Comparison of ENCODE assay signal across 29 cellular contexts in the genomic region with DNA sequence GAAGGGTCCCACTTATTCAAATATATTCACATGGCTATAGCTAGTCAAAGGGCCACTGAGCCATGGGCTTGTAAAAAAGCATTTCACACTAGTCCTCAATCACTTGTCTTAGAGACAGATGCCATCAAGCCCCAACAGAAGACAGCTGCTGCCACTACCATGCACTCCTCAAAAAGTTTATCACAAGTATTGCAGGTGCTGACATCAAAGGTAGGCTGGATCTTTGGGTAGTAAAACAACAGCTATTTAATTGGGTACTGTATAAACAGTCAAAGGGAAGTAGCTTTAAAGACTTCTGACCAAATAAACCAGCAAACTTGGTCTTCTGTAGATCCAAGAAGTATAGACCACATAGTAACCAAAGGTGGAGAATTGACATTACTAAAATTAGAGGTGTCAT.
"Had no signal": no experiment of that assay in that cellular context is flagged by ENCODE, and none has a peak within 500 bp of the region (broad histone marks: within the 10 kb centered on the region; RNA-seq: fewer than 3 reads in every experiment).

No MANE protein-coding gene starts in this region.

- H3K4me2 ChIP-seq: KMS-11, SK-N-SH had no signal

- H3K4me1 ChIP-seq: body of pancreas, breast epithelium, SJSA1 had no signal

- H3K9me2 ChIP-seq: SK-N-SH had no signal

- H3K9ac ChIP-seq: KMS-11, SK-N-SH had no signal

- H3K9me3 ChIP-seq: body of pancreas, breast epithelium, Peyer's patch, SJSA1, SK-N-SH had no signal

- H3K36me3 ChIP-seq: breast epithelium, Peyer's patch, SJSA1 had no signal

- H3K27me3 ChIP-seq: body of pancreas, breast epithelium, Peyer's patch, SJSA1 had no signal

- FAIRE-seq: astrocyte, TTC549 had no signal

- ATAC-seq: activated CD4-positive, alpha-beta T cell treated with anti-CD3 and anti-CD28 coated beads for 36 hours; activated CD4-positive, CD25-positive, alpha-beta regulatory T cell treated with anti-CD3 and anti-CD28 coated beads, Interleukin-2, amount 50 U/mL, for 24 hours; activated CD8-positive, alpha-beta T cell treated with anti-CD3 and anti-CD28 coated beads, Interleukin-2, amount 10 ng/mL, durations not matched to agents 7 days and 5 days; body of pancreas; WTC11 had no signal

- H3K4me3 ChIP-seq: body of pancreas, breast epithelium, Peyer's patch, SJSA1 had no signal

- DNase-seq: activated CD4-positive, alpha-beta T cell treated with anti-CD3 and anti-CD28 coated beads for 36 hours; activated CD4-positive, alpha-beta T cell treated with anti-CD3 and anti-CD28 coated beads, Interleukin-2, amount 10 ng/mL, durations not matched to agents 7 days and 5 days; activated CD4-positive, alpha-beta T cell treated with anti-CD3 and anti-CD28 coated beads, Interleukin-2, amount 50 U/mL, for 48 hours; activated CD8-positive, alpha-beta T cell treated with anti-CD3 and anti-CD28 coated beads, Interleukin-2, amount 10 ng/mL, durations not matched to agents 7 days and 5 days; activated gamma-delta T cell; activated naive CD4-positive, alpha-beta T cell treated with Interleukin-2 at 50 U/mL for 16 hours; activated naive CD8-positive, alpha-beta T cell treated with anti-CD3 and anti-CD28 coated beads, Interleukin-2, amount 10 ng/mL, durations not matched to agents 7 days and 5 days; activated T-cell treated with anti-CD3 and anti-CD28 coated beads, Interleukin-2, amount 50 U/mL, for 24 hours; body of pancreas; caudate nucleus; MM.1S; NCI-H1092 treated with DMSO at 0.1 percent for 48 hours; NCI-H1417 treated with DMSO at 0.1 percent for 48 hours; NCI-H187 treated with DMSO at 0.1 percent for 48 hours; NCI-H2081; NCI-H2171 treated with DMSO at 0.1 percent for 48 hours; NCI-H226; NCI-H524 treated with DMSO at 0.1 percent for 48 hours; Peyer's patch; RPMI8226; SHP77 treated with DMSO at 0.1 percent for 48 hours; SK-N-SH had no signal

- H3K27ac ChIP-seq: body of pancreas, breast epithelium, KMS-11, Peyer's patch, SJSA1 had no signal
